In genomic region chr3:50179710-50180109, GRCh38 we compare ENCODE assay signal across 22 cellular contexts. TPM values are rescaled to one million over a fixed set of nuclear protein-coding genes. Genes with fewer than 3 reads are reported as not detected.
DNase-seq lines count a peak whose midpoint lies in the region; TF ChIP-seq lines count a peak whose summit lies in the region.
"Had no signal": no experiment of that assay in that cellular context is flagged by ENCODE, and none has a peak within 500 bp of the region (broad histone marks: within the 10 kb centered on the region; RNA-seq: fewer than 3 reads in every experiment).

No MANE protein-coding gene starts in this region.

- H3K4me3 Mint-ChIP-seq in mesothelial cell of epicardium (no peak overlapping the region), type B pancreatic cell (no peak overlapping the region)
- H3K4me3 Mint-ChIP-seq: CD4-positive, CD25-positive, alpha-beta regulatory T cell had no signal

- H3K36me3 Mint-ChIP-seq in mesothelial cell of epicardium: peaks cover 39% of the 10 kb centered on the region
- H3K36me3 Mint-ChIP-seq in type B pancreatic cell: peaks cover 10% of the 10 kb centered on the region
- H3K36me3 Mint-ChIP-seq: CD4-positive, CD25-positive, alpha-beta regulatory T cell had no signal

- H3K9me3 Mint-ChIP-seq in mesothelial cell of epicardium (no peaks in the 10 kb centered on the region), type B pancreatic cell (no peaks in the 10 kb centered on the region)

- peak overlapping the region; percentile 83 for H3K27ac Mint-ChIP-seq in mesothelial cell of epicardium
- peak overlapping the region; percentile 22 for H3K27ac Mint-ChIP-seq in type B pancreatic cell

- POLR2A ChIA-PET in GM10248 (lab: Yijun Ruan, JAX): no interaction called here

- DNase-seq in LoVo (ENCODE audit: low spot score) (peak; percentile 19), amniotic epithelial cell (ENCODE audit: low read depth) (peak; percentile 76), mesothelial cell of epicardium (ENCODE audit: low spot score in 2 of 2, unreplicated experiment in 2 of 2) (no peak), type B pancreatic cell (ENCODE audit: extremely low spot score, unreplicated experiment) (no peak), NCI-H345 treated with DMSO at 0.1 percent for 48 hours (lab: John Stamatoyannopoulos, UW; ENCODE audit: unreplicated experiment) (no peak), GM10248 (ENCODE audit: extremely low spot score) (no peak)
- DNase-seq in activated CD8-positive, alpha-beta memory T cell treated with anti-CD3 and anti-CD28 coated beads for 24 hours: no peak
- DNase-seq: CD4-positive, CD25-positive, alpha-beta regulatory T cell; COR-L47; IMR-90; Karpas-422; NCI-H187 treated with DMSO at 0.1 percent for 48 hours; NCI-H345; NCI-H524 treated with DMSO at 0.1 percent for 48 hours; NCI-H82; PC-3; RPMI8226; SHP77 treated with DMSO at 0.1 percent for 48 hours; SW 1271 had no signal

- H3K27me3 Mint-ChIP-seq in mesothelial cell of epicardium (ENCODE audit: low read depth) (peaks cover 6% of the 10 kb centered on the region), type B pancreatic cell (no peaks in the 10 kb centered on the region)

- H3K4me1 Mint-ChIP-seq in mesothelial cell of epicardium (peaks cover 4% of the 10 kb centered on the region), type B pancreatic cell (ENCODE audit: unreplicated experiment) (peaks cover 4% of the 10 kb centered on the region)
- H3K4me1 Mint-ChIP-seq: CD4-positive, CD25-positive, alpha-beta regulatory T cell had no signal

- no peak for TF ChIP-seq CTCF in mesothelial cell of epicardium (IDR thresholded peaks at IDR 0.05; ENCODE audit: unreplicated experiment)
- TF ChIP-seq CTCF in type B pancreatic cell (conservative IDR thresholded peaks at IDR 0.05): no peak
- TF ChIP-seq CTCF in GM10248 (IDR thresholded peaks at IDR 0.05; ENCODE audit: control extremely low read depth, extremely low read depth, low read depth, missing control alignments): no peak

- CTCF ChIA-PET in GM10248 (lab: Yijun Ruan, JAX): interaction anchor here (1.0 to 1.6 kb wide), 4 partner anchors 11 to 59 kb away, joined by 3 to 4 read pairs (median 3); partner anchors contain the start of gene GNAT1

RNA-seq across cellular contexts. Expression of gene GNAT1, which starts 11.7 kb away (rescaled TPM):
- total RNA-seq in mesothelial cell of epicardium (0.27 to 0.98 TPM (median 0.55 TPM) in 3 replicates), type B pancreatic cell (ENCODE audit: low replicate concordance) (0.71 TPM in 1 of 2 replicates, not detected in the other)
- total RNA-seq: CD4-positive, CD25-positive, alpha-beta regulatory T cell; G401; H1; IMR-90; MCF 10A had no signal

RNA-seq across cellular contexts. Expression of gene SEMA3F, which starts 24.6 kb away (rescaled TPM):
- total RNA-seq in mesothelial cell of epicardium: 94.5 to 101 TPM (median 99.1 TPM) in 3 replicates
- total RNA-seq in type B pancreatic cell (ENCODE audit: low replicate concordance): 41.9 and 48.0 TPM in 2 replicates

RNA-seq across cellular contexts. Expression of gene SLC38A3, which starts 25.4 kb away (rescaled TPM):
- total RNA-seq in mesothelial cell of epicardium (0.84 to 2.5 TPM (median 1.8 TPM) in 3 replicates), type B pancreatic cell (ENCODE audit: low replicate concordance) (6.0 and 11.0 TPM in 2 replicates)
- total RNA-seq: CD4-positive, CD25-positive, alpha-beta regulatory T cell; MCF 10A had no signal

RNA-seq across cellular contexts. Expression of gene GNAI2, which starts 56.3 kb away (rescaled TPM):
- total RNA-seq in mesothelial cell of epicardium (155 to 159 TPM (median 156 TPM) in 3 replicates), type B pancreatic cell (ENCODE audit: low replicate concordance) (140 and 145 TPM in 2 replicates)

Comparison
In these comparisons a context has a peak if more than half of its experiments do, and no peak if none do; other contexts are left out.
1. DNase-seq: peak in LoVo (single experiment) and amniotic epithelial cell (single experiment); none in mesothelial cell of epicardium (0 of 2), type B pancreatic cell (single experiment), NCI-H345 treated with DMSO at 0.1 percent for 48 hours (single experiment), activated CD8-positive, alpha-beta memory T cell treated with anti-CD3 and anti-CD28 coated beads for 24 hours (single experiment) and GM10248 (single experiment).